In the genomic region with DNA sequence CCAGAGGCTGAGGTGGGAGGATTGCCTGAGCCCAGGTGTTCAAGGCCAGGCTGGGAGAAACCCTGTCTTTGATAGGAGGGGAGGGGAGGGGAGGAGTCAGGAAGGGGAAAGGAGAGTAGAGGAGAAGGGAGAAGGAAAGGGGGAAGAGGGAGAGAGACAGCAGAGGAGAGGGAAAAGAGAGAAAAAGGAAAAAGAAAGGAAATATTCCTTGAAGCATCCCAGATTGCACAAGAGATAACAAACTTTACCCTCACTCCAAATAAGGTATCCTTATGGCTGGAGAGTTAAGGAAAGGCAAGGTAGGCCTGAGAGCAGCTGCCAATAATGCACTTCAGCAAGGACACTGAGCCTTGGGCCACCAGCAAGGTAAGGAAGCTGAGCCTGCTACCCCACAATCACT, we compare ENCODE assay signal across 1 cellular context.
TF ChIP-seq lines count a peak whose summit lies in the region.

No MANE protein-coding gene starts in this region.

TF ChIP-seq in IMR-90, 13 proteins besides CTCF, POLR2A, EP300 and RAD21:
- TF ChIP-seq, protein P1, sequence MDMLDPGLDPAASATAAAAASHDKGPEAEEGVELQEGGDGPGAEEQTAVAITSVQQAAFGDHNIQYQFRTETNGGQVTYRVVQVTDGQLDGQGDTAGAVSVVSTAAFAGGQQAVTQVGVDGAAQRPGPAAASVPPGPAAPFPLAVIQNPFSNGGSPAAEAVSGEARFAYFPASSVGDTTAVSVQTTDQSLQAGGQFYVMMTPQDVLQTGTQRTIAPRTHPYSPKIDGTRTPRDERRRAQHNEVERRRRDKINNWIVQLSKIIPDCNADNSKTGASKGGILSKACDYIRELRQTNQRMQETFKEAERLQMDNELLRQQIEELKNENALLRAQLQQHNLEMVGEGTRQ (IDR thresholded peaks at IDR 0.05; ENCODE audit: low read depth, low read length): no peak
- 0 out of 2 replicates have a peak, but pooled peaks have one; percentile 9 for TF ChIP-seq CEBPB (IDR thresholded peaks at IDR 0.05; ENCODE audit: low read depth, low read length)
- TF ChIP-seq RFX5 (IDR thresholded peaks at IDR 0.05; ENCODE audit: low read depth, low read length): no peak
